ENCODE assay signal across 1 cellular context in genomic region chr6:53998293-53998692, GRCh38.
A peak's percentile ranks its signal among the peaks of the same experiment; 100 is the strongest.
TF ChIP-seq lines count a peak whose summit lies in the region.

No MANE protein-coding gene starts in this region.

TF ChIP-seq in endothelial cell of umbilical vein, 7 proteins besides CTCF, POLR2A, EP300 and RAD21:
- TF ChIP-seq GATA2 (IDR thresholded peaks at IDR 0.05; ENCODE audit: insufficient read depth, insufficient read length, low read depth, low read length): peak; percentile 14
- no peak for TF ChIP-seq JUN (IDR thresholded peaks at IDR 0.05; ENCODE audit: borderline replicate concordance, insufficient read depth, insufficient read length, low read depth)
- TF ChIP-seq POLR2AphosphoS5 (IDR thresholded peaks at IDR 0.05; ENCODE audit: insufficient read depth, low read depth, low read length): no peak
- TF ChIP-seq MYC (IDR thresholded peaks at IDR 0.05; ENCODE audit: low read depth, low read length): no peak
- TF ChIP-seq FOS (IDR thresholded peaks at IDR 0.05; ENCODE audit: borderline replicate concordance, insufficient read depth, low read length): no peak
